In genomic region chr2:101380376-101380775, GRCh38 we compare ENCODE assay signal across 11 cellular contexts. TPM values are rescaled to one million over a fixed set of nuclear protein-coding genes. Genes with fewer than 3 reads are reported as not detected.
A peak's percentile ranks its signal among the peaks of the same experiment; 100 is the strongest.
DNase-seq lines count a peak whose midpoint lies in the region; ATAC-seq and TF ChIP-seq lines count a peak whose summit lies in the region.
"Had no signal": no experiment of that assay in that cellular context is flagged by ENCODE, and none has a peak within 500 bp of the region (broad histone marks: within the 10 kb centered on the region; RNA-seq: fewer than 3 reads in every experiment).

No MANE protein-coding gene starts in this region.

- H3K9me3 ChIP-seq in left ventricle myocardium inferior (replicated peaks) (no peaks in the 10 kb centered on the region), uterus (no peaks in the 10 kb centered on the region)

- ATAC-seq in GM21367 (IDR thresholded peaks at IDR 0.05; ENCODE audit: unreplicated experiment) (no peak), HG02763 (IDR thresholded peaks at IDR 0.05; ENCODE audit: unreplicated experiment) (no peak), HG03571 (IDR thresholded peaks at IDR 0.05; ENCODE audit: unreplicated experiment) (no peak)
- ATAC-seq: activated T-cell treated with anti-CD3 and anti-CD28 coated beads, Interleukin-2, amount 50 U/mL, for 4 hours; stimulated activated naive CD8-positive, alpha-beta T cell treated with anti-CD3 and anti-CD28 coated beads, Interleukin-15, Interleukin-2, amounts not matched to agents 100 U/mL and 50 U/mL, for 24 hours had no signal

- H3K4me3 ChIP-seq in left ventricle myocardium inferior = no peak overlapping the region
- no peak overlapping the region for H3K4me3 ChIP-seq in uterus

- no peak for TF ChIP-seq POLR2A in uterus (IDR thresholded peaks at IDR 0.05)

- H3K27ac ChIP-seq in left ventricle myocardium inferior (replicated peaks) = no peak overlapping the region
- no peak overlapping the region for H3K27ac ChIP-seq in uterus

- H3K4me1 ChIP-seq in left ventricle myocardium inferior (peaks cover 16% of the 10 kb centered on the region), uterus (no peaks in the 10 kb centered on the region)

- no peak for TF ChIP-seq CTCF in left ventricle myocardium inferior (IDR thresholded peaks at IDR 0.05; ENCODE audit: borderline replicate concordance)
- no peak for TF ChIP-seq CTCF in uterus (IDR thresholded peaks at IDR 0.05)

- H3K27me3 ChIP-seq in left ventricle myocardium inferior (ENCODE audit: low read depth) (peaks cover 18% of the 10 kb centered on the region), uterus (no peaks in the 10 kb centered on the region)

- intact Hi-C loops in left ventricle myocardium inferior (cut with micrococcal nuclease) = no loop called here
- intact Hi-C loops in uterus (cut with DNase I; ENCODE audit: low total_unique reads) = no loop called here

- H3K36me3 ChIP-seq in left ventricle myocardium inferior = no peaks in the 10 kb centered on the region
- no peaks in the 10 kb centered on the region for H3K36me3 ChIP-seq in uterus

- peak; percentile 38 for DNase-seq in SIG-M5 treated with dmso at 0.1 percent for 504 hours (lab: John Stamatoyannopoulos, UW; ENCODE audit: unreplicated experiment)
- DNase-seq in SIG-M5 (lab: John Stamatoyannopoulos, UW) = no peak
- peak; percentile 79 for DNase-seq in amniotic epithelial cell (ENCODE audit: low read depth)
- peak; percentile 53 for DNase-seq in left ventricle myocardium inferior
- peak; percentile 44 to 69 for DNase-seq in uterus
- DNase-seq: 8988T; activated T-cell treated with anti-CD3 and anti-CD28 coated beads, Interleukin-2, amount 50 U/mL, for 4 hours; stimulated activated naive CD8-positive, alpha-beta T cell treated with anti-CD3 and anti-CD28 coated beads, Interleukin-15, Interleukin-2, amounts not matched to agents 100 U/mL and 50 U/mL, for 24 hours had no signal

RNA-seq across cellular contexts. Expression of gene CREG2, which starts 6.9 kb away (rescaled TPM):
- total RNA-seq in left ventricle myocardium inferior (not detected), uterus (under 1 TPM in 1 of 4 donors, not detected in 3; 0.28 TPM)
- total RNA-seq: activated T-cell treated with anti-CD3 and anti-CD28 coated beads, Interleukin-2, amount 50 U/mL, for 4 hours had no signal
